8 cellular contexts compared by ENCODE assay signal in genomic region chr4:108650212-108651067, GRCh38. TPM values are rescaled to one million over a fixed set of nuclear protein-coding genes. Genes with fewer than 3 reads are reported as not detected.
DNase-seq lines count a peak whose midpoint lies in the region; ATAC-seq and FAIRE-seq lines count a peak whose summit lies in the region.

TSS of gene OSTC (plus strand) at chr4:108650599. CDS start at chr4:108650656, 57 bp downstream.

- no peaks in the 10 kb centered on the region for H3K27me3 Mint-ChIP-seq in activated T-cell treated with anti-CD3 and anti-CD28 coated beads, Interleukin-2, amount 50 U/mL, for 72 hours (ENCODE audit: low read depth)

- peak within 1 kb of the TSS; percentile 99 for H3K27ac Mint-ChIP-seq in activated T-cell treated with anti-CD3 and anti-CD28 coated beads, Interleukin-2, amount 50 U/mL, for 72 hours

- H3K36me3 Mint-ChIP-seq in activated T-cell treated with anti-CD3 and anti-CD28 coated beads, Interleukin-2, amount 50 U/mL, for 72 hours (ENCODE audit: insufficient read depth in 2 of 2): peaks cover 10 to 18% of the 10 kb centered on the region in 2 donors

- peaks cover 0 to 3% of the 10 kb centered on the region in 2 donors for H3K9me3 Mint-ChIP-seq in activated T-cell treated with anti-CD3 and anti-CD28 coated beads, Interleukin-2, amount 50 U/mL, for 72 hours

- FAIRE-seq in RCC 7860 (lab: Jason Lieb, UNC): peak; percentile 87

- peaks cover 10% of the 10 kb centered on the region; the same call in 1 of the 2 replicates for H3K36me3 ChIP-seq in KOPT-K1 (ENCODE audit: insufficient read depth, low read length)
- H3K36me3 ChIP-seq in muscle layer of colon (ENCODE audit: insufficient read depth, low read length): no peaks in the 10 kb centered on the region

- H3K27me3 ChIP-seq in muscle layer of colon (ENCODE audit: control insufficient read depth in 1 of 2, insufficient read depth in 2 of 2, low read length in 2 of 2): no peaks in the 10 kb centered on the region

- H3K27ac ChIP-seq in KOPT-K1 (ENCODE audit: low read depth, low read length, poor library complexity, severe bottlenecking) (peak within 1 kb of the TSS; percentile 67), muscle layer of colon (ENCODE audit: low read depth, low read length) (peak within 1 kb of the TSS; percentile 87)

- H3K9ac ChIP-seq in muscle layer of colon (ENCODE audit: low read length): peak within 1 kb of the TSS; percentile 85

- H3K9me3 ChIP-seq in KOPT-K1 (ENCODE audit: insufficient read depth, low read length, poor library complexity, severe bottlenecking) (no peaks in the 10 kb centered on the region), muscle layer of colon (ENCODE audit: low read length) (no peaks in the 10 kb centered on the region)

- peaks cover 31% of the 10 kb centered on the region for H3K4me1 Mint-ChIP-seq in activated T-cell treated with anti-CD3 and anti-CD28 coated beads, Interleukin-2, amount 50 U/mL, for 72 hours (ENCODE audit: low read depth)

- peak within 1 kb of the TSS; percentile 96 to 100 for H3K4me3 Mint-ChIP-seq in activated T-cell treated with anti-CD3 and anti-CD28 coated beads, Interleukin-2, amount 50 U/mL, for 72 hours

- ATAC-seq in GM21786 (IDR thresholded peaks at IDR 0.05; ENCODE audit: unreplicated experiment): peak; percentile 93
- peak; percentile 92 to 95 for ATAC-seq in activated T-cell treated with anti-CD3 and anti-CD28 coated beads, Interleukin-2, amount 50 U/mL, for 72 hours (replicated peaks in 1 of 2)
- ATAC-seq in esophagus mucosa: peak; percentile 96

- H3K4me1 ChIP-seq in muscle layer of colon (ENCODE audit: insufficient read depth, low read length): peaks cover 21% of the 10 kb centered on the region

- DNase-seq in DMS79 (lab: John Stamatoyannopoulos, UW) (peak; percentile 74), RCC 7860 (ENCODE audit: low spot score) (peak; percentile 85)
- DNase-seq in activated T-cell treated with anti-CD3 and anti-CD28 coated beads, Interleukin-2, amount 50 U/mL, for 72 hours: peak; percentile 94 to 95
- peak; percentile 91 for DNase-seq in stimulated activated CD8-positive, alpha-beta memory T cell treated with anti-CD3 and anti-CD28 coated beads, Interleukin-7, amount 100 ng/mL, for 24 hours (ENCODE audit: low read depth)

- peak within 1 kb of the TSS; percentile 90 to 97 for H3K4me3 ChIP-seq in muscle layer of colon (ENCODE audit: low read depth in 1 of 2, low read length in 2 of 2)

RNA-seq across cellular contexts. Expression of gene OSTC, which starts in this region (rescaled TPM):
- 10 to 100 TPM; 83.1 to 87.7 TPM for total RNA-seq in activated T-cell treated with anti-CD3 and anti-CD28 coated beads, Interleukin-2, amount 50 U/mL, for 72 hours
- total RNA-seq in esophagus mucosa: 60.2 TPM

Comparison
In these comparisons a context has a peak if more than half of its experiments do, and no peak if none do; other contexts are left out.
1. Peak in every context shown above with its lines: DNase-seq, ATAC-seq, H3K4me3 ChIP-seq and H3K27ac ChIP-seq.